In the genomic region with DNA sequence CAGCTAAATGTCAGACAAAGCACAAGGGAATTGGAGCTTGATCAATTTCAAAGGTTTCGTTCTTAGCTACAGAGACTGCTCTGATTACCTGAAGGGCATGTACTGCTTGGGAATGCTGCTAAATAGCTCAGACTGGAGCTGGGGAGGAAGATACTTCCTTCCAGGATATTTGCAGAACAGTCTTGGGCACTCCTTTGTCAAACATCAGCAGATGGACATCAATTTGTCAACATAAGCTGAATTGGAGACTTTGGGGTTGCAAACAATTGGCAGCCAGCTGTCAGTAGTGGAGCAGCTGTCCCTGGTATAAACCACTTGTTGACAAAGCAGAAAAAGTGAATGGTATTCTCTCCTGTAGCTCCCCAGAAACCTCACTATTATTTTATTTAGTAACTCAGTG, we compare ENCODE assay signal across 19 cellular contexts.
DNase-seq lines count a peak whose midpoint lies in the region; ATAC-seq, FAIRE-seq and TF ChIP-seq lines count a peak whose summit lies in the region.
"Had no signal": no experiment of that assay in that cellular context is flagged by ENCODE, and none has a peak within 500 bp of the region (broad histone marks: within the 10 kb centered on the region; RNA-seq: fewer than 3 reads in every experiment).

No MANE protein-coding gene starts in this region.

- H3K4me3 ChIP-seq in A549 (no peak overlapping the region), hepatocyte (no peak overlapping the region)
- H3K4me3 ChIP-seq: cardiac muscle cell, heart right ventricle, MG63, testis had no signal

- CTCF ChIA-PET in A549 (lab: Yijun Ruan, JAX): interaction anchor here (0.6 to 1.1 kb wide), 5 partner anchors 9 to 989 kb away, joined by 3 read pairs; no protein-coding TSS in a partner anchor

- no peak for TF ChIP-seq EP300 in A549 (IDR thresholded peaks at IDR 0.05)

- H3K4me1 ChIP-seq in A549: peaks cover 42% of the 10 kb centered on the region
- H3K4me1 ChIP-seq in hepatocyte (ENCODE audit: insufficient read depth): peaks cover 8% of the 10 kb centered on the region
- H3K4me1 ChIP-seq: testis had no signal

- TF ChIP-seq CTCF in A549 (IDR thresholded peaks at IDR 0.05): no peak
- no peak for TF ChIP-seq CTCF in hepatocyte (IDR thresholded peaks at IDR 0.05; ENCODE audit: poor library complexity)

- no peak overlapping the region for H2AFZ ChIP-seq in hepatocyte

- peaks cover 6% of the 10 kb centered on the region for H3K27me3 Mint-ChIP-seq in T-helper 2 cell treated with Interferon-gamma antibody and Interleukin-4, amounts not matched to agents 5 μg/mL and 100 μg/mL, for 36 hours (ENCODE audit: low read depth)

- H3K27ac ChIP-seq in A549 (peak overlapping the region; percentile 52 to 67), hepatocyte (no peak overlapping the region)
- H3K27ac ChIP-seq: cardiac muscle cell, testis had no signal

- no peaks in the 10 kb centered on the region for H3K27me3 ChIP-seq in hepatocyte
- H3K27me3 ChIP-seq: cardiac muscle cell, heart right ventricle, MG63, testis had no signal

- no peaks in the 10 kb centered on the region for H3K9me2 ChIP-seq in hepatocyte (replicated peaks; ENCODE audit: insufficient read depth)

- no peaks in the 10 kb centered on the region for H3K36me3 ChIP-seq in hepatocyte (replicated peaks; ENCODE audit: insufficient read depth, low read depth)
- H3K36me3 ChIP-seq: cardiac muscle cell, heart right ventricle, MG63 had no signal

- no peaks in the 10 kb centered on the region for H3K36me3 Mint-ChIP-seq in T-helper 2 cell treated with Interferon-gamma antibody and Interleukin-4, amounts not matched to agents 5 μg/mL and 100 μg/mL, for 36 hours (ENCODE audit: low read depth)

- no peak overlapping the region for H3K4me3 Mint-ChIP-seq in T-helper 2 cell treated with Interferon-gamma antibody and Interleukin-4, amounts not matched to agents 5 μg/mL and 100 μg/mL, for 36 hours
- H3K4me3 Mint-ChIP-seq: activated T-cell treated with anti-CD3 and anti-CD28 coated beads, Interleukin-2, amount 50 U/mL, for 72 hours had no signal

- TF ChIP-seq RAD21 in A549 (conservative IDR thresholded peaks at IDR 0.05 in 1 of 2, IDR thresholded peaks at IDR 0.05 in 1 of 2): 0 out of 5 replicates have a peak, but pooled peaks of 1 of the 2 experiments have one; percentile 19

- POLR2A ChIA-PET in A549 (lab: Yijun Ruan, JAX): interaction anchor here (0.8 to 1.7 kb wide), 2 partner anchors 197 to 199 kb away, joined by 3 to 4 read pairs; partner anchors contain the start of gene SLC12A2

- H3K4me1 Mint-ChIP-seq in T-helper 2 cell treated with Interferon-gamma antibody and Interleukin-4, amounts not matched to agents 5 μg/mL and 100 μg/mL, for 36 hours (ENCODE audit: low read depth): no peaks in the 10 kb centered on the region

- DNase-seq in A549 (ENCODE audit: low read depth in 1 of 2, low spot score in 1 of 2) (peak in 1 of 2 experiments; percentile 90), DMS153 (lab: John Stamatoyannopoulos, UW) (peak; percentile 53), NCI-H69 (lab: John Stamatoyannopoulos, UW) (peak; percentile 96), hepatocyte (ENCODE audit: low spot score) (no peak)
- DNase-seq in T-helper 2 cell treated with Interferon-gamma antibody and Interleukin-4, amounts not matched to agents 5 μg/mL and 100 μg/mL, for 36 hours (ENCODE audit: low spot score): no peak
- no peak for DNase-seq in effector CD8-positive, alpha-beta T cell (lab: John Stamatoyannopoulos, UW)
- DNase-seq: activated CD4-positive, alpha-beta T cell treated with anti-CD3 and anti-CD28 coated beads, Interleukin-2, amount 50 U/mL, for 4 hours; activated T-cell treated with anti-CD3 and anti-CD28 coated beads, Interleukin-2, amount 50 U/mL, for 72 hours; H7; heart right ventricle; MG63; NCI-H226; stimulated activated CD4-positive, alpha-beta T cell treated with anti-CD3 and anti-CD28 coated beads, Interleukin-2, amount 100 ng/mL, for 48 hours; testis had no signal

- H4K20me1 ChIP-seq in hepatocyte (ENCODE audit: insufficient read depth, poor library complexity, severe bottlenecking): no peaks in the 10 kb centered on the region

- H3K27ac Mint-ChIP-seq in T-helper 2 cell treated with Interferon-gamma antibody and Interleukin-4, amounts not matched to agents 5 μg/mL and 100 μg/mL, for 36 hours: no peak overlapping the region
- H3K27ac Mint-ChIP-seq: activated T-cell treated with anti-CD3 and anti-CD28 coated beads, Interleukin-2, amount 50 U/mL, for 72 hours had no signal

- H3K4me2 ChIP-seq in A549 (peak overlapping the region; percentile 59), hepatocyte (peak overlapping the region; percentile 13)

- FAIRE-seq in A549 (lab: Jason Lieb, UNC): peak; percentile 80
- FAIRE-seq: keratinocyte had no signal

- no peaks in the 10 kb centered on the region for H3K9me3 Mint-ChIP-seq in T-helper 2 cell treated with Interferon-gamma antibody and Interleukin-4, amounts not matched to agents 5 μg/mL and 100 μg/mL, for 36 hours

- no peak for TF ChIP-seq POLR2A in A549 (IDR thresholded peaks at IDR 0.05; ENCODE audit: low read length)

- 8% methylated on average over 1 of the region's 1 CpG for WGBS in A549 (ENCODE audit: missing lambda C conversion rate)
- WGBS in hepatocyte (ENCODE audit: low lambda C conversion rate, missing lambda C conversion rate): 61% methylated on average over 1 of the region's 1 CpG

- H3K9me3 ChIP-seq in A549 (no peaks in the 10 kb centered on the region), hepatocyte (ENCODE audit: low read depth) (no peaks in the 10 kb centered on the region)
- H3K9me3 ChIP-seq: heart right ventricle, MG63, testis had no signal

- H3K79me2 ChIP-seq in hepatocyte: no peaks in the 10 kb centered on the region

- ATAC-seq in A549 (peak; percentile 79 to 97; a peak in 5 of 6 replicates), HG02588 (IDR thresholded peaks at IDR 0.05; ENCODE audit: unreplicated experiment) (no peak), GM18873 (IDR thresholded peaks at IDR 0.05; ENCODE audit: low FRiP score, unreplicated experiment) (no peak)
- ATAC-seq: activated T-cell treated with anti-CD3 and anti-CD28 coated beads, Interleukin-2, amount 50 U/mL, for 72 hours; sciatic nerve had no signal

TF ChIP-seq in A549, 52 proteins besides CTCF, POLR2A, EP300 and RAD21:
- TF ChIP-seq KDM1A (IDR thresholded peaks at IDR 0.05; ENCODE audit: low read depth) (no peak), JUN (IDR thresholded peaks at IDR 0.05) (0 out of 5 replicates have a peak, but pooled peaks of 1 of the 2 experiments have one; percentile 28), GATA3 (IDR thresholded peaks at IDR 0.05; ENCODE audit: borderline replicate concordance) (peak; percentile 83), MAFK (IDR thresholded peaks at IDR 0.05; ENCODE audit: partially characterized antibody) (peak; percentile 44)

Comparison
In these comparisons a context has a peak if more than half of its experiments do, and no peak if none do; other contexts are left out.
1. ATAC-seq: peak in A549 (2 of 2); none in HG02588 (single experiment) and GM18873 (single experiment).
2. DNase-seq: peak in DMS153 (single experiment) and NCI-H69 (single experiment); none in hepatocyte (single experiment), T-helper 2 cell treated with Interferon-gamma antibody and Interleukin-4, amounts not matched to agents 5 μg/mL and 100 μg/mL, for 36 hours (single experiment) and effector CD8-positive, alpha-beta T cell (single experiment).